Comparison of ENCODE assay signal across 19 cellular contexts in genomic region chr5:36193746-36194145, GRCh38.
"Had no signal": no experiment of that assay in that cellular context is flagged by ENCODE, and none has a peak within 500 bp of the region (broad histone marks: within the 10 kb centered on the region; RNA-seq: fewer than 3 reads in every experiment).

No MANE protein-coding gene starts in this region.

- ATAC-seq: activated CD8-positive, alpha-beta memory T cell treated with anti-CD3 and anti-CD28 coated beads, Interleukin-2, amount 10 ng/mL, durations not matched to agents 7 days and 5 days; PC-3; T-helper 17 cell had no signal

- DNase-seq: activated B cell treated with CpG ODN at 0.5 μM for 24 hours; activated CD4-positive, alpha-beta T cell treated with anti-CD3 and anti-CD28 coated beads for 1 hour; activated CD4-positive, alpha-beta T cell treated with anti-CD3 and anti-CD28 coated beads, Interleukin-2, amount 10 ng/mL, durations not matched to agents 24 days and 14 days; activated CD4-positive, alpha-beta T cell treated with anti-CD3 and anti-CD28 coated beads, Interleukin-2, amount 50 U/mL, for 48 hours; activated CD8-positive, alpha-beta memory T cell treated with anti-CD3 and anti-CD28 coated beads, Interleukin-2, amount 10 ng/mL, durations not matched to agents 7 days and 5 days; activated effector memory CD4-positive, alpha-beta T cell treated with Interleukin-2 at 50 U/mL for 16 hours; activated naive CD4-positive, alpha-beta T cell; activated T-cell treated with anti-CD3 and anti-CD28 coated beads, Interleukin-2, amount 50 U/mL, for 24 hours; aorta; NCI-H1048; NCI-H146; NCI-H187 treated with DMSO at 0.1 percent for 48 hours; NCI-H2081 treated with DMSO at 0.1 percent for 48 hours; NCI-H446; NCI-H524; PC-3; SHP77 treated with DMSO at 0.1 percent for 48 hours; T-helper 17 cell; T-helper 9 cell had no signal
